Comparison of ENCODE assay signal across 21 cellular contexts in genomic region chr17:38709104-38709820, GRCh38. TPM values are rescaled to one million over a fixed set of nuclear protein-coding genes. Genes with fewer than 3 reads are reported as not detected.
DNase-seq lines count a peak whose midpoint lies in the region; ATAC-seq and TF ChIP-seq lines count a peak whose summit lies in the region.
"Had no signal": no experiment of that assay in that cellular context is flagged by ENCODE, and none has a peak within 500 bp of the region (broad histone marks: within the 10 kb centered on the region; RNA-seq: fewer than 3 reads in every experiment).

No MANE protein-coding gene starts in this region.

- DNase-seq in activated T-cell treated with anti-CD3 and anti-CD28 coated beads, Interleukin-2, amount 50 U/mL, for 72 hours = no peak
- DNase-seq in activated T-cell treated with anti-CD3 and anti-CD28 coated beads, Interleukin-2, amount 50 U/mL, for 4 hours = no peak
- DNase-seq in WTC11 (ENCODE audit: low spot score) (no peak), gastrocnemius medialis (no peak), NOMO-1 treated with dmso at 0.1 percent for 144 hours (lab: John Stamatoyannopoulos, UW; ENCODE audit: unreplicated experiment) (no peak), NCI-H1694 treated with DMSO at 0.1 percent for 48 hours (lab: John Stamatoyannopoulos, UW) (no peak), NCI-H1048 (lab: John Stamatoyannopoulos, UW) (no peak)
- no peak for DNase-seq in effector memory CD8-positive, alpha-beta T cell
- DNase-seq: activated CD4-positive, CD25-positive, alpha-beta regulatory T cell treated with anti-CD3 and anti-CD28 coated beads, Interleukin-2, amount 50 U/mL, for 72 hours; adrenal gland; DMS79; erythroblast; HFFc6; NCI-H1694; NCI-H2227 treated with DMSO at 0.1 percent for 48 hours; spleen; T1000 had no signal

- intact Hi-C loops in gastrocnemius medialis (cut with DNase I; ENCODE audit: low total_unique reads) = loop anchor here (5.0 kb wide), 1 partner anchor 88 kb away; the partner anchor contains the start of gene PIP4K2B

- H3K36me3 ChIP-seq in gastrocnemius medialis = peaks cover 0 to 40% of the 10 kb centered on the region in 2 donors
- H3K36me3 ChIP-seq: neural progenitor cell had no signal

- no peaks in the 10 kb centered on the region for H3K9me3 ChIP-seq in gastrocnemius medialis
- H3K9me3 ChIP-seq: adrenal gland, SJSA1, spleen had no signal

- in situ Hi-C loops in gastrocnemius medialis (cut with MboI; ENCODE audit: low sequenced_read_pairs in 4 of 4) = no loop called here

- no peak overlapping the region for H3K4me3 Mint-ChIP-seq in activated T-cell treated with anti-CD3 and anti-CD28 coated beads, Interleukin-2, amount 50 U/mL, for 72 hours
- H3K4me3 Mint-ChIP-seq in activated T-cell treated with anti-CD3 and anti-CD28 coated beads, Interleukin-2, amount 50 U/mL, for 4 hours = no peak overlapping the region
- H3K4me3 Mint-ChIP-seq in WTC11 = no peak overlapping the region
- H3K4me3 Mint-ChIP-seq in effector memory CD8-positive, alpha-beta T cell = no peak overlapping the region
- H3K4me3 Mint-ChIP-seq: HFFc6, neural progenitor cell had no signal

- TF ChIP-seq CTCF in WTC11 (IDR thresholded peaks at IDR 0.05) (no peak), gastrocnemius medialis (IDR thresholded peaks at IDR 0.05 in 4 of 5, conservative IDR thresholded peaks at IDR 0.05 in 1 of 5) (no peak)

- no peaks in the 10 kb centered on the region for H3K9me3 Mint-ChIP-seq in activated T-cell treated with anti-CD3 and anti-CD28 coated beads, Interleukin-2, amount 50 U/mL, for 72 hours
- H3K9me3 Mint-ChIP-seq in activated T-cell treated with anti-CD3 and anti-CD28 coated beads, Interleukin-2, amount 50 U/mL, for 4 hours = no peaks in the 10 kb centered on the region
- H3K9me3 Mint-ChIP-seq in WTC11 = no peaks in the 10 kb centered on the region
- no peaks in the 10 kb centered on the region for H3K9me3 Mint-ChIP-seq in effector memory CD8-positive, alpha-beta T cell
- H3K9me3 Mint-ChIP-seq: HFFc6, neural progenitor cell had no signal

- H3K4me3 ChIP-seq in gastrocnemius medialis = no peak overlapping the region
- H3K4me3 ChIP-seq: adrenal gland, neural progenitor cell, SJSA1, spleen had no signal

- no peaks in the 10 kb centered on the region for H3K27me3 ChIP-seq in gastrocnemius medialis
- H3K27me3 ChIP-seq: adrenal gland, SJSA1 had no signal

- no peak for TF ChIP-seq POLR2A in gastrocnemius medialis (IDR thresholded peaks at IDR 0.05)

- no peaks in the 10 kb centered on the region for H3K27me3 Mint-ChIP-seq in activated T-cell treated with anti-CD3 and anti-CD28 coated beads, Interleukin-2, amount 50 U/mL, for 72 hours (ENCODE audit: low read depth)
- no peaks in the 10 kb centered on the region for H3K27me3 Mint-ChIP-seq in activated T-cell treated with anti-CD3 and anti-CD28 coated beads, Interleukin-2, amount 50 U/mL, for 4 hours (ENCODE audit: low read depth)
- H3K27me3 Mint-ChIP-seq in WTC11 (ENCODE audit: low read depth) = peaks cover 49% of the 10 kb centered on the region
- no peaks in the 10 kb centered on the region for H3K27me3 Mint-ChIP-seq in effector memory CD8-positive, alpha-beta T cell

- H3K27ac ChIP-seq in gastrocnemius medialis = peak overlapping the region; percentile 66 to 100 (median 84)
- H3K27ac ChIP-seq: adrenal gland, C4-2B, HL-60, neural progenitor cell, SJSA1, spleen had no signal

- POLR2A ChIA-PET in WTC11 (lab: Charles Lee) = interaction anchor here (1.5 kb wide), 1 partner anchor 10 kb away, joined by 4 read pairs; no protein-coding TSS in a partner anchor

- peaks cover 68% of the 10 kb centered on the region for H3K4me1 Mint-ChIP-seq in activated T-cell treated with anti-CD3 and anti-CD28 coated beads, Interleukin-2, amount 50 U/mL, for 72 hours (ENCODE audit: low read depth)
- peaks cover 43% of the 10 kb centered on the region for H3K4me1 Mint-ChIP-seq in activated T-cell treated with anti-CD3 and anti-CD28 coated beads, Interleukin-2, amount 50 U/mL, for 4 hours (ENCODE audit: low read depth)
- H3K4me1 Mint-ChIP-seq in WTC11 = peaks cover 50% of the 10 kb centered on the region
- H3K4me1 Mint-ChIP-seq in effector memory CD8-positive, alpha-beta T cell (ENCODE audit: low read depth in 2 of 2) = peaks cover 42 to 49% of the 10 kb centered on the region in 2 donors

- H3K27ac Mint-ChIP-seq in activated T-cell treated with anti-CD3 and anti-CD28 coated beads, Interleukin-2, amount 50 U/mL, for 72 hours = peak overlapping the region; percentile 80
- H3K27ac Mint-ChIP-seq in WTC11 = 0 out of 2 replicates have a peak overlapping the region, but pooled peaks have one; percentile 50
- peak overlapping the region; percentile 42 to 85 for H3K27ac Mint-ChIP-seq in effector memory CD8-positive, alpha-beta T cell
- H3K27ac Mint-ChIP-seq: HFFc6, neural progenitor cell had no signal

- peaks cover 59 to 61% of the 10 kb centered on the region in 2 donors for H3K4me1 ChIP-seq in gastrocnemius medialis

- CTCF ChIA-PET in WTC11 (lab: Charles Lee) = interaction anchor here (2.2 kb wide), 1 partner anchor 32 kb away, joined by 11 read pairs; no protein-coding TSS in a partner anchor

- no peak for ATAC-seq in activated T-cell treated with anti-CD3 and anti-CD28 coated beads, Interleukin-2, amount 50 U/mL, for 72 hours (replicated peaks in 1 of 2)
- no peak for ATAC-seq in activated T-cell treated with anti-CD3 and anti-CD28 coated beads, Interleukin-2, amount 50 U/mL, for 4 hours
- ATAC-seq in WTC11 (no peak), gastrocnemius medialis (no peak)
- ATAC-seq in effector memory CD8-positive, alpha-beta T cell (replicated peaks) = no peak

- H3K36me3 Mint-ChIP-seq in activated T-cell treated with anti-CD3 and anti-CD28 coated beads, Interleukin-2, amount 50 U/mL, for 72 hours (ENCODE audit: insufficient read depth in 2 of 2) = peaks cover 19 to 29% of the 10 kb centered on the region in 2 donors
- peaks cover 47% of the 10 kb centered on the region for H3K36me3 Mint-ChIP-seq in activated T-cell treated with anti-CD3 and anti-CD28 coated beads, Interleukin-2, amount 50 U/mL, for 4 hours (ENCODE audit: insufficient read depth)
- 0 out of 2 replicates have a peak, but pooled peaks cover 3% of the 10 kb centered on the region for H3K36me3 Mint-ChIP-seq in WTC11
- H3K36me3 Mint-ChIP-seq in effector memory CD8-positive, alpha-beta T cell (ENCODE audit: insufficient read depth) = peaks cover 72% of the 10 kb centered on the region

TF ChIP-seq in WTC11, 78 proteins besides CTCF, POLR2A, EP300 and RAD21 (continues in another document):
- TF ChIP-seq ATF2 (CRISPR knock-in tag; IDR thresholded peaks at IDR 0.05; ENCODE audit: borderline replicate concordance, low read depth) (no peak), USF1 (CRISPR knock-in tag; IDR thresholded peaks at IDR 0.05) (no peak), ZBTB21 (CRISPR knock-in tag; IDR thresholded peaks at IDR 0.05; ENCODE audit: borderline replicate concordance) (no peak), ZNF317 (CRISPR knock-in tag; IDR thresholded peaks at IDR 0.05; ENCODE audit: borderline replicate concordance, low read depth) (no peak), TEAD4 (CRISPR knock-in tag; IDR thresholded peaks at IDR 0.05) (no peak), OVOL2 (CRISPR knock-in tag; IDR thresholded peaks at IDR 0.05; ENCODE audit: borderline replicate concordance) (no peak), SMAD4 (CRISPR knock-in tag; IDR thresholded peaks at IDR 0.05) (no peak), SMAD3 (CRISPR knock-in tag; IDR thresholded peaks at IDR 0.05; ENCODE audit: borderline replicate concordance) (no peak)

RNA-seq across cellular contexts. Expression of gene MLLT6, which starts 4.2 kb away (rescaled TPM):
- 100 to 1,000 TPM; 251 to 263 TPM for total RNA-seq in activated T-cell treated with anti-CD3 and anti-CD28 coated beads, Interleukin-2, amount 50 U/mL, for 72 hours
- total RNA-seq in activated T-cell treated with anti-CD3 and anti-CD28 coated beads, Interleukin-2, amount 50 U/mL, for 4 hours = 100 to 1,000 TPM; 263 to 315 (median 286) TPM
- 34.4 to 48.0 TPM (median 36.6 TPM) in 3 replicates for total RNA-seq in WTC11 (2021)
- 10 to 100 TPM; 48.2 to 76.8 (median 56.3) TPM for total RNA-seq in gastrocnemius medialis

RNA-seq across cellular contexts. Expression of gene CISD3, which starts 20.9 kb away (rescaled TPM):
- total RNA-seq in activated T-cell treated with anti-CD3 and anti-CD28 coated beads, Interleukin-2, amount 50 U/mL, for 72 hours = 10 to 100 TPM; 25.5 to 27.8 TPM
- 10 to 100 TPM; 47.2 to 73.3 (median 67.8) TPM for total RNA-seq in activated T-cell treated with anti-CD3 and anti-CD28 coated beads, Interleukin-2, amount 50 U/mL, for 4 hours
- total RNA-seq in WTC11 (2021) = 12.1 to 15.7 TPM (median 15.6 TPM) in 3 replicates
- 10 to 100 TPM; 10.0 to 25.8 (median 13.3) TPM for total RNA-seq in gastrocnemius medialis

RNA-seq across cellular contexts. Expression of gene EPOP, which starts 34.5 kb away (rescaled TPM):
- total RNA-seq in activated T-cell treated with anti-CD3 and anti-CD28 coated beads, Interleukin-2, amount 50 U/mL, for 72 hours = 10 to 100 TPM; 30.3 to 37.4 TPM
- 100 to 1,000 TPM; 110 to 131 (median 110) TPM for total RNA-seq in activated T-cell treated with anti-CD3 and anti-CD28 coated beads, Interleukin-2, amount 50 U/mL, for 4 hours
- 8.7 to 12.3 TPM (median 9.0 TPM) in 3 replicates for total RNA-seq in WTC11 (2021)
- 1 to 10 TPM in 1 of 4 donors, under 1 TPM in 2, not detected in 1; 0.29 to 1.2 (median 0.75) TPM for total RNA-seq in gastrocnemius medialis

RNA-seq across cellular contexts. Expression of gene PCGF2, which starts 38.9 kb away (rescaled TPM):
- 1 to 10 TPM; 2.7 to 7.7 TPM for total RNA-seq in activated T-cell treated with anti-CD3 and anti-CD28 coated beads, Interleukin-2, amount 50 U/mL, for 72 hours
- total RNA-seq in activated T-cell treated with anti-CD3 and anti-CD28 coated beads, Interleukin-2, amount 50 U/mL, for 4 hours = under 1 TPM; 0.16 to 0.58 (median 0.43) TPM
- total RNA-seq in WTC11 (2021) (102 to 111 TPM (median 104 TPM) in 3 replicates), gastrocnemius medialis (1 to 10 TPM; 1.3 to 4.0 (median 1.6) TPM)

RNA-seq across cellular contexts. Expression of gene PSMB3, which starts 43.3 kb away (rescaled TPM):
- 100 to 1,000 TPM; 182 to 190 TPM for total RNA-seq in activated T-cell treated with anti-CD3 and anti-CD28 coated beads, Interleukin-2, amount 50 U/mL, for 72 hours
- 100 to 1,000 TPM; 527 to 569 (median 554) TPM for total RNA-seq in activated T-cell treated with anti-CD3 and anti-CD28 coated beads, Interleukin-2, amount 50 U/mL, for 4 hours
- total RNA-seq in WTC11 (2021) (266 to 273 TPM (median 266 TPM) in 3 replicates), gastrocnemius medialis (100 to 1,000 TPM; 211 to 334 (median 280) TPM)
